Comparison of ENCODE assay signal across 8 cellular contexts in the genomic region with DNA sequence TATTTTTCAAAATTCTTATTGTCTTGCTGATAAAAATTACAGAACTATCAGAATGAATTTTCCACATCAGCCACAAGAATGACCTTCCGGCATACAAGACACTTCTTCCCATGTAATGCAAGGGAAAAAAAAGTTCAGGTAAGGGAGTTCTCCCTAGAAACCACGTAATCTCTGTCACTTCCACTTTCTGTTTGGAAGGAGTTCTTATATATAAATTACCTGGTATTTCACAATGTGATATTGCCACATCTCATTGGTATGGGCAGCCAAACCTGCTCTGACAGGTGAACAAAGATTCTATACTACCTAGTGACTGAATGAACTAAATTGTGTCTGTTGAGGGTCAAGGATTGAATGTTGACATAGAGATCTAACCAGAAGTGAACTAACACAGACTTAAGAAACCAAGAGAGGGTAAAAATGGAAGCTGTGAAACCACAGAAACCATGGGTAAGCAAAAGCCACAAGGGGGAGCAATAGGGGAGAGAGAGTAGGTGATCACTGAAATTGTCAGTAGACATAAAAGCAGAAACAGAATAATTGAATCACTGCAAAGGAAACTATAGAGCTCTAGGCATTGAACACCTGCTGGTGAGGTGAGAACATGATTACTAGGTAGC.
DNase-seq lines count a peak whose midpoint lies in the region; ATAC-seq and TF ChIP-seq lines count a peak whose summit lies in the region.

No MANE protein-coding gene starts in this region.

- no peaks in the 10 kb centered on the region for H3K9me3 ChIP-seq in thyroid gland

- no peaks in the 10 kb centered on the region for H3K27me3 ChIP-seq in thyroid gland

- intact Hi-C loops in head of caudate nucleus (cut with DNase I), result no loop called here
- intact Hi-C loops in thyroid gland (cut with DNase I), result no loop called here

- no peaks in the 10 kb centered on the region for H3K36me3 ChIP-seq in thyroid gland

- DNase-seq in NCI-H510A treated with DMSO at 0.1 percent for 48 hours (lab: John Stamatoyannopoulos, UW), result peak; percentile 2
- DNase-seq in NCI-H510A (lab: John Stamatoyannopoulos, UW), result no peak
- peak; percentile 30 for DNase-seq in NCI-H1436 treated with DMSO at 0.1 percent for 48 hours (lab: John Stamatoyannopoulos, UW)
- peak; percentile 25 for DNase-seq in iPS DF 4.7 (ENCODE audit: extremely low read depth, low spot score)
- DNase-seq in head of caudate nucleus, result no peak
- DNase-seq in thyroid gland, result no peak
- DNase-seq in GF-D8 (lab: John Stamatoyannopoulos, UW), result no peak

- H3K27ac ChIP-seq in thyroid gland, result no peak overlapping the region

- H3K4me1 ChIP-seq in thyroid gland, result no peaks in the 10 kb centered on the region

- peak; percentile 99 for ATAC-seq in HG02642 (IDR thresholded peaks at IDR 0.05; ENCODE audit: poor library complexity, unreplicated experiment)

- no peak overlapping the region for H3K4me3 ChIP-seq in thyroid gland (replicated peaks in 1 of 3)

- TF ChIP-seq POLR2A in thyroid gland (IDR thresholded peaks at IDR 0.05), result no peak

- 74 to 84% methylated on average over 2 of the region's 2 CpGs for WGBS in thyroid gland, 2 donors

- no peak for TF ChIP-seq CTCF in thyroid gland (IDR thresholded peaks at IDR 0.05)

Comparison
In these comparisons a context has a peak if more than half of its experiments do, and no peak if none do; other contexts are left out.
1. DNase-seq: peak in NCI-H510A treated with DMSO at 0.1 percent for 48 hours (single experiment), NCI-H1436 treated with DMSO at 0.1 percent for 48 hours (single experiment) and iPS DF 4.7 (single experiment); none in NCI-H510A (single experiment), head of caudate nucleus (0 of 42), thyroid gland (0 of 2) and GF-D8 (single experiment).